14 cellular contexts compared by ENCODE assay signal in the genomic region with DNA sequence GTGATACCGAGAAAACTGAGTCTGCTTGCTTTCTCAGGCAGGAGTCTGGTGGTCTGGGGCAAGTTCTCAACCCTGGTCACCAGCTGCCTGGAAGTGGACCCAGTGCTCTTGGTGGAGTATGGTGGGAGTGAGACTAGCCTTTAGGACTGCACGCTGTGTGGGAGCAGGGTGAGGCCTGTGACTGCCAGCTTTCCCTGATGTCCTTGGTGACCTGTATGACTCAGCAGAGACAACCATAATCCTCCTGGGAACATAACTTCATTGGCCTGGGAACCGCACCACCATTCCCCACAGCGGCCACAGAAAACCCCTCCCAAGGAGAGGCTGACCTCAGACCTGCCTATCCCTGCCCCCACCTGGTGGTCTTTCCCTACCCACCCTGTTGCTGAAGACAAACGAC.
A peak's percentile ranks its signal among the peaks of the same experiment; 100 is the strongest.
DNase-seq lines count a peak whose midpoint lies in the region; ATAC-seq and TF ChIP-seq lines count a peak whose summit lies in the region.
"Had no signal": no experiment of that assay in that cellular context is flagged by ENCODE, and none has a peak within 500 bp of the region (broad histone marks: within the 10 kb centered on the region; RNA-seq: fewer than 3 reads in every experiment).

No MANE protein-coding gene starts in this region.

- no peak for TF ChIP-seq CTCF in retinal pigment epithelial cell (conservative IDR thresholded peaks at IDR 0.05; ENCODE audit: low read depth, low read length)

- H3K4me3 ChIP-seq in retinal pigment epithelial cell (ENCODE audit: low read length) = no peak overlapping the region
- H3K4me3 ChIP-seq: BLaER1 treated with 17β-estradiol and CSF1 and Interleukin-3, amounts not matched to agents 10 nM and 100 nM had no signal

- DNase-seq in A172 (ENCODE audit: low spot score) = peak; percentile 1
- peak; percentile 59 for DNase-seq in M059J (ENCODE audit: low read depth)
- DNase-seq in amniotic epithelial cell (ENCODE audit: low read depth) = peak; percentile 7
- DNase-seq in retinal pigment epithelial cell (ENCODE audit: low read depth) = peak; percentile 32
- DNase-seq in NCI-H146 treated with DMSO at 0.1 percent for 48 hours (lab: John Stamatoyannopoulos, UW; ENCODE audit: unreplicated experiment) = no peak
- no peak for DNase-seq in effector CD4-positive, alpha-beta T cell
- DNase-seq: AML-193; CD4-positive, CD25-positive, alpha-beta regulatory T cell; DMS53; IMR-90; KBM-7 had no signal

- ATAC-seq in GM18870 (IDR thresholded peaks at IDR 0.05; ENCODE audit: unreplicated experiment) = no peak
- ATAC-seq: HCT116 had no signal

Comparison
In these comparisons a context has a peak if more than half of its experiments do, and no peak if none do; other contexts are left out.
1. DNase-seq: peak in A172 (single experiment), M059J (single experiment), amniotic epithelial cell (single experiment) and retinal pigment epithelial cell (single experiment); none in NCI-H146 treated with DMSO at 0.1 percent for 48 hours (single experiment) and effector CD4-positive, alpha-beta T cell (single experiment).